Comparison of ENCODE assay signal across 1 cellular context in the genomic region with DNA sequence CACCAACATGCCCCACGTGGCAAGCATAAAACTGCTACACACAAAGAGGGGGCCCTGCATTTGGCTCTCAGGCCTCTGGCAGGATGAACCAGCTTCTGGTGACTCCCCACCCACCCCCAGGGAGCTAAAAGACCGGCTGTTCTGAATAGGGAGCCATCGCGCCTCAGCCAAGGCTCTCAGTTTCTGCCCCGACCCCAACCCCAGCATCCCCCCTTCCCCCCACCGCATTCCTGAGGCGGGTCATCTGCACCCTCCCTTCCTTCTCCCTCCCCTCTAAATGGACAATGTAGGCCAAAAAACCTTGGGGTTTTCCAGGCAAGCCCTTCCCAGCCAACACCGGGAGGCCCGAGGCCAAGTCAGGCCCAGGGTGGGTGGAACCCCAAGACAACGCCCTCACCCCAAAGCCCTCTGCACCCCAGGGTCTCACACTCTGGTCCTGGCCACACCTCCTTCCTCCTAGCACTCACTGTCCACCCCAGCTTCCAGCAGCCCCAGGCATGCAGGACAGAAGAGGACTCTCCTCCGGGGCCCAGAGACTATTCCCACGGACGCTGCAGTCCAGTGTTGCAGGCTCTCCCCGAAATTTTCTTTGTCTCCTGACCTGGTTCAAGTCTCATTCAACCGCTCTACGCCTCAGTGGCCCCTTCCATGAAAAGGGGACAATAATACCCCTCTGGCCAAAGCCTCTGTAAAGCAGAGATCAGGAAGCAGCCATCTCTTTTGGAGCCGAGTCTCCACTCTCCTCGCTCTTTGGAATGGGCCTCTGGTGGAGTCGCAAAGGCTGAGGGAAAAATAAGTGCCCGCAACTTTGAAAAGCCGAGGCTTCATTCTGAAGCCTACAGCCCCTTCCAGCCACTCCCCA.
TF ChIP-seq lines count a peak whose summit lies in the region.

No MANE protein-coding gene starts in this region.

TF ChIP-seq in WTC11, 78 proteins besides CTCF, POLR2A, EP300 and RAD21 (continued from another document):
- TF ChIP-seq, protein P1, sequence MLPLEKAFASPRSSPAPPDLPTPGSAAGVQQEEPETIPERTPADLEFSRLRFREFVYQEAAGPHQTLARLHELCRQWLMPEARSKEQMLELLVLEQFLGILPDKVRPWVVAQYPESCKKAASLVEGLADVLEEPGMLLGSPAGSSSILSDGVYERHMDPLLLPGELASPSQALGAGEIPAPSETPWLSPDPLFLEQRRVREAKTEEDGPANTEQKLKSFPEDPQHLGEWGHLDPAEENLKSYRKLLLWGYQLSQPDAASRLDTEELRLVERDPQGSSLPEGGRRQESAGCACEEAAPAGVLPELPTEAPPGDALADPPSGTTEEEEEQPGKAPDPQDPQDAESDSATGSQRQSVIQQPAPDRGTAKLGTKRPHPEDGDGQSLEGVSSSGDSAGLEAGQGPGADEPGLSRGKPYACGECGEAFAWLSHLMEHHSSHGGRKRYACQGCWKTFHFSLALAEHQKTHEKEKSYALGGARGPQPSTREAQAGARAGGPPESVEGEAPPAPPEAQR (CRISPR knock-in tag; IDR thresholded peaks at IDR 0.05), result no peak
- TF ChIP-seq ZNF219 (CRISPR knock-in tag; IDR thresholded peaks at IDR 0.05; ENCODE audit: borderline replicate concordance) (no peak), JAZF1 (CRISPR knock-in tag; IDR thresholded peaks at IDR 0.05) (no peak), HMGA2 (CRISPR knock-in tag; IDR thresholded peaks at IDR 0.05) (no peak)
- TF ChIP-seq, protein P2, sequence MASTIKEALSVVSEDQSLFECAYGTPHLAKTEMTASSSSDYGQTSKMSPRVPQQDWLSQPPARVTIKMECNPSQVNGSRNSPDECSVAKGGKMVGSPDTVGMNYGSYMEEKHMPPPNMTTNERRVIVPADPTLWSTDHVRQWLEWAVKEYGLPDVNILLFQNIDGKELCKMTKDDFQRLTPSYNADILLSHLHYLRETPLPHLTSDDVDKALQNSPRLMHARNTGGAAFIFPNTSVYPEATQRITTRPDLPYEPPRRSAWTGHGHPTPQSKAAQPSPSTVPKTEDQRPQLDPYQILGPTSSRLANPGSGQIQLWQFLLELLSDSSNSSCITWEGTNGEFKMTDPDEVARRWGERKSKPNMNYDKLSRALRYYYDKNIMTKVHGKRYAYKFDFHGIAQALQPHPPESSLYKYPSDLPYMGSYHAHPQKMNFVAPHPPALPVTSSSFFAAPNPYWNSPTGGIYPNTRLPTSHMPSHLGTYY (CRISPR knock-in tag; IDR thresholded peaks at IDR 0.05), result no peak
- TF ChIP-seq, protein P3, sequence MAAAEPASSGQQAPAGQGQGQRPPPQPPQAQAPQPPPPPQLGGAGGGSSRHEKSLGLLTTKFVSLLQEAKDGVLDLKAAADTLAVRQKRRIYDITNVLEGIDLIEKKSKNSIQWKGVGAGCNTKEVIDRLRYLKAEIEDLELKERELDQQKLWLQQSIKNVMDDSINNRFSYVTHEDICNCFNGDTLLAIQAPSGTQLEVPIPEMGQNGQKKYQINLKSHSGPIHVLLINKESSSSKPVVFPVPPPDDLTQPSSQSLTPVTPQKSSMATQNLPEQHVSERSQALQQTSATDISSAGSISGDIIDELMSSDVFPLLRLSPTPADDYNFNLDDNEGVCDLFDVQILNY (CRISPR knock-in tag; IDR thresholded peaks at IDR 0.05), result no peak
